Comparison of ENCODE assay signal across 24 cellular contexts in genomic region chr3:53749428-53749827, GRCh38.
DNase-seq lines count a peak whose midpoint lies in the region; ATAC-seq and TF ChIP-seq lines count a peak whose summit lies in the region.
"Had no signal": no experiment of that assay in that cellular context is flagged by ENCODE, and none has a peak within 500 bp of the region (broad histone marks: within the 10 kb centered on the region; RNA-seq: fewer than 3 reads in every experiment).

No MANE protein-coding gene starts in this region.

- H3K36me3 ChIP-seq in neural progenitor cell (no peaks in the 10 kb centered on the region), upper lobe of left lung (peaks cover 0 to 3% (median 0%) of the 10 kb centered on the region in 4 donors)
- H3K36me3 ChIP-seq: gastroesophageal sphincter had no signal

- H3K27me3 Mint-ChIP-seq in stimulated activated naive CD8-positive, alpha-beta T cell treated with anti-CD3 and anti-CD28 coated beads, Interleukin-15, amount 100 ng/mL, for 72 hours: peaks cover 28% of the 10 kb centered on the region
- peaks cover 7% of the 10 kb centered on the region for H3K27me3 Mint-ChIP-seq in activated CD4-positive, alpha-beta memory T cell treated with anti-CD3 and anti-CD28 coated beads, Interleukin-2, amount 10 ng/mL, durations not matched to agents 7 days and 5 days
- H3K27me3 Mint-ChIP-seq in neural progenitor cell (ENCODE audit: insufficient read depth, low read depth): peaks cover 7% of the 10 kb centered on the region

- H3K4me1 Mint-ChIP-seq in stimulated activated naive CD8-positive, alpha-beta T cell treated with anti-CD3 and anti-CD28 coated beads, Interleukin-15, amount 100 ng/mL, for 72 hours: peaks cover 15% of the 10 kb centered on the region
- peaks cover 63% of the 10 kb centered on the region for H3K4me1 Mint-ChIP-seq in activated CD4-positive, alpha-beta memory T cell treated with anti-CD3 and anti-CD28 coated beads, Interleukin-2, amount 10 ng/mL, durations not matched to agents 7 days and 5 days
- H3K4me1 Mint-ChIP-seq in neural progenitor cell: peaks cover 9% of the 10 kb centered on the region
- H3K4me1 Mint-ChIP-seq: neural crest cell had no signal

- DNase-seq in stimulated activated naive CD8-positive, alpha-beta T cell treated with anti-CD3 and anti-CD28 coated beads, Interleukin-15, Interleukin-2, amounts not matched to agents 100 U/mL and 50 U/mL, for 24 hours: no peak
- no peak for DNase-seq in stimulated activated naive CD8-positive, alpha-beta T cell treated with anti-CD3 and anti-CD28 coated beads, Interleukin-15, amount 100 ng/mL, for 72 hours
- no peak for DNase-seq in activated CD4-positive, alpha-beta memory T cell treated with anti-CD3 and anti-CD28 coated beads, Interleukin-2, amount 10 ng/mL, durations not matched to agents 7 days and 5 days
- DNase-seq in neural progenitor cell (ENCODE audit: low spot score): no peak
- DNase-seq in upper lobe of left lung: no peak
- DNase-seq in NCI-H128 (lab: John Stamatoyannopoulos, UW; ENCODE audit: unreplicated experiment): no peak
- DNase-seq in GM20000 (ENCODE audit: low spot score): no peak
- DNase-seq: activated naive CD4-positive, alpha-beta T cell treated with anti-CD3 and anti-CD28 coated beads, Interleukin-2, amount 10 ng/mL, durations not matched to agents 7 days and 5 days; activated T-cell treated with anti-CD3 and anti-CD28 coated beads, Interleukin-2, amount 50 U/mL, for 4 hours; amniotic stem cell; Caco-2; DMS79; endodermal cell; GF-D8; islet precursor cell; NCI-H1417 treated with DMSO at 0.1 percent for 48 hours; NCI-H2107; NCI-H510A; testis had no signal

- POLR2A ChIA-PET in activated CD4-positive, alpha-beta memory T cell treated with anti-CD3 and anti-CD28 coated beads, Interleukin-2, amount 10 ng/mL, durations not matched to agents 7 days and 5 days (lab: Charles Lee): interaction anchor here (0.7 to 1.8 kb wide), 2 partner anchors 10 to 20 kb away, joined by 3 to 6 read pairs; no protein-coding TSS in a partner anchor

- no peak for TF ChIP-seq EP300 in upper lobe of left lung (IDR thresholded peaks at IDR 0.05)

- TF ChIP-seq POLR2A in upper lobe of left lung (IDR thresholded peaks at IDR 0.05): peak in 1 of 4 donors; percentile 40

- H3K79me2 ChIP-seq in neural progenitor cell (ENCODE audit: low read depth): no peaks in the 10 kb centered on the region

- H3K9me3 ChIP-seq in neural progenitor cell (ENCODE audit: low read depth) (no peaks in the 10 kb centered on the region), upper lobe of left lung (no peaks in the 10 kb centered on the region)
- H3K9me3 ChIP-seq: Caco-2, gastroesophageal sphincter, testis had no signal

- H3K9ac ChIP-seq in neural progenitor cell: no peak overlapping the region

- no peaks in the 10 kb centered on the region for H3K9me3 Mint-ChIP-seq in stimulated activated naive CD8-positive, alpha-beta T cell treated with anti-CD3 and anti-CD28 coated beads, Interleukin-15, amount 100 ng/mL, for 72 hours
- H3K9me3 Mint-ChIP-seq in activated CD4-positive, alpha-beta memory T cell treated with anti-CD3 and anti-CD28 coated beads, Interleukin-2, amount 10 ng/mL, durations not matched to agents 7 days and 5 days: peaks cover 2% of the 10 kb centered on the region
- no peaks in the 10 kb centered on the region for H3K9me3 Mint-ChIP-seq in neural progenitor cell
- H3K9me3 Mint-ChIP-seq: activated naive CD4-positive, alpha-beta T cell treated with anti-CD3 and anti-CD28 coated beads, Interleukin-2, amount 10 ng/mL, durations not matched to agents 7 days and 5 days; activated T-cell treated with anti-CD3 and anti-CD28 coated beads, Interleukin-2, amount 50 U/mL, for 4 hours; endodermal cell; neural crest cell had no signal

- peak; percentile 29 for ATAC-seq in stimulated activated naive CD8-positive, alpha-beta T cell treated with anti-CD3 and anti-CD28 coated beads, Interleukin-15, Interleukin-2, amounts not matched to agents 100 U/mL and 50 U/mL, for 24 hours
- ATAC-seq in stimulated activated naive CD8-positive, alpha-beta T cell treated with anti-CD3 and anti-CD28 coated beads, Interleukin-15, amount 100 ng/mL, for 72 hours: no peak
- ATAC-seq in upper lobe of left lung (ENCODE audit: low FRiP score in 2 of 2): no peak
- no peak for ATAC-seq in HG02852 (IDR thresholded peaks at IDR 0.05; ENCODE audit: unreplicated experiment)
- ATAC-seq: activated T-cell treated with anti-CD3 and anti-CD28 coated beads, Interleukin-2, amount 50 U/mL, for 4 hours had no signal

- no peaks in the 10 kb centered on the region for H4K20me1 ChIP-seq in neural progenitor cell (ENCODE audit: low read depth)

- H3K27me3 ChIP-seq in neural progenitor cell: no peaks in the 10 kb centered on the region
- H3K27me3 ChIP-seq in upper lobe of left lung: no peaks in the 10 kb centered on the region
- H3K27me3 ChIP-seq: gastroesophageal sphincter, testis had no signal

- WGBS in upper lobe of left lung, 2 donors: 80 to 83% methylated on average over 5 of the region's 5 CpGs

- CTCF ChIA-PET in activated CD4-positive, alpha-beta memory T cell treated with anti-CD3 and anti-CD28 coated beads, Interleukin-2, amount 10 ng/mL, durations not matched to agents 7 days and 5 days (lab: Charles Lee): interaction anchor here (1.1 to 1.7 kb wide), 2 partner anchors 20 to 28 kb away, joined by 3 read pairs; no protein-coding TSS in a partner anchor

- no peak overlapping the region for H3K27ac ChIP-seq in neural progenitor cell
- H3K27ac ChIP-seq in upper lobe of left lung: peak overlapping the region; percentile 18 to 63 (median 58)
- H3K27ac ChIP-seq: coronary artery, gastroesophageal sphincter, testis had no signal

- H3F3A ChIP-seq in neural progenitor cell (ENCODE audit: low read depth): no peaks in the 10 kb centered on the region

- TF ChIP-seq CTCF in neural progenitor cell (IDR thresholded peaks at IDR 0.05) (no peak), upper lobe of left lung (IDR thresholded peaks at IDR 0.05) (no peak), GM20000 (IDR thresholded peaks at IDR 0.05; ENCODE audit: extremely low read depth, missing control alignments) (no peak)

- H3K27ac Mint-ChIP-seq in stimulated activated naive CD8-positive, alpha-beta T cell treated with anti-CD3 and anti-CD28 coated beads, Interleukin-15, amount 100 ng/mL, for 72 hours: no peak overlapping the region
- H3K27ac Mint-ChIP-seq in activated CD4-positive, alpha-beta memory T cell treated with anti-CD3 and anti-CD28 coated beads, Interleukin-2, amount 10 ng/mL, durations not matched to agents 7 days and 5 days: peak overlapping the region; percentile 7
- H3K27ac Mint-ChIP-seq in neural progenitor cell: peak overlapping the region; percentile 33
- H3K27ac Mint-ChIP-seq: activated naive CD4-positive, alpha-beta T cell treated with anti-CD3 and anti-CD28 coated beads, Interleukin-2, amount 10 ng/mL, durations not matched to agents 7 days and 5 days; endodermal cell had no signal

- H3K36me3 Mint-ChIP-seq in activated CD4-positive, alpha-beta memory T cell treated with anti-CD3 and anti-CD28 coated beads, Interleukin-2, amount 10 ng/mL, durations not matched to agents 7 days and 5 days (ENCODE audit: low read depth): peaks cover 13% of the 10 kb centered on the region
- no peaks in the 10 kb centered on the region for H3K36me3 Mint-ChIP-seq in neural progenitor cell
- H3K36me3 Mint-ChIP-seq: activated naive CD4-positive, alpha-beta T cell treated with anti-CD3 and anti-CD28 coated beads, Interleukin-2, amount 10 ng/mL, durations not matched to agents 7 days and 5 days had no signal

- H3K4me3 ChIP-seq in neural progenitor cell: no peak overlapping the region
- H3K4me3 ChIP-seq in upper lobe of left lung: no peak overlapping the region
- H3K4me3 ChIP-seq: coronary artery, gastroesophageal sphincter, lung, testis had no signal

- no peak overlapping the region for H3K4me2 ChIP-seq in neural progenitor cell

- H2AFZ ChIP-seq in neural progenitor cell (replicated peaks): no peak overlapping the region

- no peaks in the 10 kb centered on the region for H3K4me1 ChIP-seq in neural progenitor cell
- peaks cover 0 to 23% (median 16%) of the 10 kb centered on the region in 4 donors for H3K4me1 ChIP-seq in upper lobe of left lung
- H3K4me1 ChIP-seq: Caco-2, gastroesophageal sphincter, testis had no signal

- H3K4me3 Mint-ChIP-seq in stimulated activated naive CD8-positive, alpha-beta T cell treated with anti-CD3 and anti-CD28 coated beads, Interleukin-15, amount 100 ng/mL, for 72 hours: no peak overlapping the region
- no peak overlapping the region for H3K4me3 Mint-ChIP-seq in activated CD4-positive, alpha-beta memory T cell treated with anti-CD3 and anti-CD28 coated beads, Interleukin-2, amount 10 ng/mL, durations not matched to agents 7 days and 5 days
- H3K4me3 Mint-ChIP-seq in neural progenitor cell: no peak overlapping the region
- H3K4me3 Mint-ChIP-seq: activated naive CD4-positive, alpha-beta T cell treated with anti-CD3 and anti-CD28 coated beads, Interleukin-2, amount 10 ng/mL, durations not matched to agents 7 days and 5 days; activated T-cell treated with anti-CD3 and anti-CD28 coated beads, Interleukin-2, amount 50 U/mL, for 4 hours; endodermal cell; neural crest cell had no signal

Comparison
In these comparisons a context has a peak if more than half of its experiments do, and no peak if none do; other contexts are left out.
1. H3K27ac Mint-ChIP-seq: peak in activated CD4-positive, alpha-beta memory T cell treated with anti-CD3 and anti-CD28 coated beads, Interleukin-2, amount 10 ng/mL, durations not matched to agents 7 days and 5 days (single experiment) and neural progenitor cell (single experiment); none in stimulated activated naive CD8-positive, alpha-beta T cell treated with anti-CD3 and anti-CD28 coated beads, Interleukin-15, amount 100 ng/mL, for 72 hours (0 of 2).